8 cellular contexts compared by ENCODE assay signal in genomic region chr22:36419177-36419911, GRCh38. TPM values are rescaled to one million over a fixed set of nuclear protein-coding genes. Genes with fewer than 3 reads are reported as not detected.
DNase-seq lines count a peak whose midpoint lies in the region; ATAC-seq and TF ChIP-seq lines count a peak whose summit lies in the region.

No MANE protein-coding gene starts in this region.

- peaks cover 4% of the 10 kb centered on the region for H3K4me1 Mint-ChIP-seq in activated T-helper 17 cell treated with anti-CD3 and anti-CD28 coated beads, Interleukin-2, amount 50 U/mL, for 72 hours

- no peaks in the 10 kb centered on the region for H3K27me3 Mint-ChIP-seq in activated T-helper 17 cell treated with anti-CD3 and anti-CD28 coated beads, Interleukin-2, amount 50 U/mL, for 72 hours

- 28 to 40% (median 38%) methylated on average over 13 of the region's 13 CpGs for whole genome bisulfite sequencing in spleen, 5 donors

- H3K4me3 Mint-ChIP-seq in activated T-helper 17 cell treated with anti-CD3 and anti-CD28 coated beads, Interleukin-2, amount 50 U/mL, for 72 hours, result peak overlapping the region; percentile 56

- H3K27ac Mint-ChIP-seq in activated T-helper 17 cell treated with anti-CD3 and anti-CD28 coated beads, Interleukin-2, amount 50 U/mL, for 72 hours, result peak overlapping the region; percentile 61

- POLR2A ChIA-PET in A673 (lab: Charles Lee; ENCODE audit: low non-redundant PET), result interaction anchor here (0.6 kb wide), 1 partner anchor 36 kb away, joined by 6 read pairs; no protein-coding TSS in a partner anchor

- TF ChIP-seq POLR2A in spleen (IDR thresholded peaks at IDR 0.05), result no peak

- peak; percentile 66 for DNase-seq in H7
- peak; percentile 45 for DNase-seq in iPS-NIHi7 (ENCODE audit: extremely low spot score)
- no peak for DNase-seq in spleen
- DNase-seq in NCI-H1417 (lab: John Stamatoyannopoulos, UW), result no peak
- DNase-seq in A673 (ENCODE audit: low spot score), result no peak

- no peaks in the 10 kb centered on the region for H3K36me3 ChIP-seq in ACC112 (ENCODE audit: insufficient read depth, low read length)
- H3K36me3 ChIP-seq in H7 (replicated peaks; ENCODE audit: control insufficient read depth, insufficient read depth, low read length), result no peaks in the 10 kb centered on the region
- H3K36me3 ChIP-seq in spleen, result no peaks in the 10 kb centered on the region
- no peaks in the 10 kb centered on the region for H3K36me3 ChIP-seq in A673 (ENCODE audit: insufficient read depth, low read length, poor library complexity, severe bottlenecking)

- H3K27ac ChIP-seq in ACC112 (ENCODE audit: low read depth, low read length) (no peak overlapping the region), spleen (peak overlapping the region; percentile 60 to 88 (median 78)), A673 (ENCODE audit: low read depth, low read length, poor library complexity, severe bottlenecking) (no peak overlapping the region)

- peak; percentile 38 for ATAC-seq in activated T-helper 17 cell treated with anti-CD3 and anti-CD28 coated beads, Interleukin-2, amount 50 U/mL, for 72 hours (replicated peaks)
- no peak for ATAC-seq in GM19463 (IDR thresholded peaks at IDR 0.05; ENCODE audit: unreplicated experiment)

- H3K27me3 ChIP-seq in ACC112 (ENCODE audit: insufficient read depth, low read length), result no peaks in the 10 kb centered on the region
- no peaks in the 10 kb centered on the region for H3K27me3 ChIP-seq in H7 (ENCODE audit: control insufficient read depth, insufficient read depth, low read length)
- no peaks in the 10 kb centered on the region for H3K27me3 ChIP-seq in spleen (replicated peaks in 1 of 7)
- no peaks in the 10 kb centered on the region for H3K27me3 ChIP-seq in A673 (replicated peaks; ENCODE audit: insufficient read depth, low read depth, low read length, poor library complexity)

- H3K4me3 ChIP-seq in ACC112 (ENCODE audit: low read depth, low read length) (peak overlapping the region; percentile 64), H7 (ENCODE audit: insufficient read depth, low read depth, low read length) (no peak overlapping the region), spleen (peak overlapping the region in 3 of 8 donors; percentile 7 to 42 (median 9)), A673 (ENCODE audit: low read depth, low read length, poor library complexity, severe bottlenecking) (no peak overlapping the region)

- CTCF ChIA-PET in A673 (lab: Charles Lee), result no interaction called here

- no peaks in the 10 kb centered on the region for H3K79me2 ChIP-seq in ACC112 (ENCODE audit: control insufficient read depth, insufficient read depth, low read length, unreplicated experiment)

- H2AFZ ChIP-seq in ACC112 (ENCODE audit: low read length, unreplicated experiment), result peak overlapping the region; percentile 7

- H3K4me1 ChIP-seq in ACC112 (ENCODE audit: control insufficient read depth, insufficient read depth, low read length, unreplicated experiment) (peaks cover 3% of the 10 kb centered on the region), spleen (peaks cover 14 to 81% (median 48%) of the 10 kb centered on the region in 6 donors), A673 (ENCODE audit: insufficient read depth, low read length, poor library complexity, severe bottlenecking) (no peaks in the 10 kb centered on the region)

- no TSS peak for BruUV-seq in A673 (replicated peaks; lab: Mats Ljungman, UMichigan)

- H3K9me3 ChIP-seq in spleen (no peaks in the 10 kb centered on the region), A673 (ENCODE audit: low read depth, low read length, poor library complexity, severe bottlenecking) (no peaks in the 10 kb centered on the region)

- no peaks in the 10 kb centered on the region for H3K9me3 Mint-ChIP-seq in activated T-helper 17 cell treated with anti-CD3 and anti-CD28 coated beads, Interleukin-2, amount 50 U/mL, for 72 hours

- TF ChIP-seq CTCF in spleen (IDR thresholded peaks at IDR 0.05 in 8 of 11, conservative IDR thresholded peaks at IDR 0.05 in 3 of 11) (peak in 1 of 11 experiments; percentile 9), A673 (conservative IDR thresholded peaks at IDR 0.05; ENCODE audit: low read depth, low read length) (no peak)

- H3K36me3 Mint-ChIP-seq in activated T-helper 17 cell treated with anti-CD3 and anti-CD28 coated beads, Interleukin-2, amount 50 U/mL, for 72 hours (ENCODE audit: low read depth), result no peaks in the 10 kb centered on the region

- intact Hi-C loops in spleen (cut with DNase I; ENCODE audit: low total_unique reads), result no loop called here
- intact Hi-C loops in A673 (cut with micrococcal nuclease; ENCODE audit: unreplicated experiment), result no loop called here

RNA-seq across cellular contexts. Expression of gene MYH9, which starts 31.6 kb away (rescaled TPM):
- 117 and 149 TPM in 2 replicates for total RNA-seq in H7 (2014; rRNA removed; shearing (Covaris generic))
- 100 to 1,000 TPM; 782 to 800 TPM for total RNA-seq in activated T-helper 17 cell treated with anti-CD3 and anti-CD28 coated beads, Interleukin-2, amount 50 U/mL, for 72 hours
- total RNA-seq in spleen, result 1,000 to 10,000 TPM in 4 of 7 donors, 100 to 1,000 TPM in 3; 575 to 1,376 (median 1,013) TPM
- 100 to 1,000 TPM in 1 of 3 donors, 10 to 100 TPM in 2; 59.8 to 166 (median 71.1) TPM for polyA plus RNA-seq in spleen
- 290 and 323 TPM in 2 replicates for total RNA-seq in A673 (2021)

Comparison
In these comparisons a context has a peak if more than half of its experiments do, and no peak if none do; other contexts are left out.
1. H3K27ac ChIP-seq: peak in spleen (8 of 8); none in ACC112 (single experiment) and A673 (single experiment).
2. DNase-seq: peak in H7 (single experiment) and iPS-NIHi7 (single experiment); none in spleen (single experiment), NCI-H1417 (0 of 3) and A673 (single experiment).